Comparison of ENCODE assay signal across 8 cellular contexts in genomic region chr3:185176756-185177359, GRCh38.
DNase-seq lines count a peak whose midpoint lies in the region; ATAC-seq and TF ChIP-seq lines count a peak whose summit lies in the region.

No MANE protein-coding gene starts in this region.

- DNase-seq in AG20443 (ENCODE audit: low spot score): peak; percentile 54
- peak; percentile 1 for DNase-seq in NCI-H345 treated with DMSO at 0.1 percent for 48 hours (lab: John Stamatoyannopoulos, UW; ENCODE audit: unreplicated experiment)
- DNase-seq in amniotic epithelial cell (ENCODE audit: low read depth): peak; percentile 27
- DNase-seq in iris pigment epithelial cell (ENCODE audit: low read depth): peak; percentile 34
- DNase-seq in stromal cell of bone marrow (ENCODE audit: low read depth): peak; percentile 8
- DNase-seq in GDM1 (lab: John Stamatoyannopoulos, UW): no peak

- ATAC-seq in GM18861 (IDR thresholded peaks at IDR 0.05; ENCODE audit: unreplicated experiment): no peak

- TF ChIP-seq CTCF in GM12873 (IDR thresholded peaks at IDR 0.05; ENCODE audit: insufficient read depth, low read depth, low read length, missing control alignments): peak; percentile 66
